Comparison of ENCODE assay signal across 26 cellular contexts in the genomic region with DNA sequence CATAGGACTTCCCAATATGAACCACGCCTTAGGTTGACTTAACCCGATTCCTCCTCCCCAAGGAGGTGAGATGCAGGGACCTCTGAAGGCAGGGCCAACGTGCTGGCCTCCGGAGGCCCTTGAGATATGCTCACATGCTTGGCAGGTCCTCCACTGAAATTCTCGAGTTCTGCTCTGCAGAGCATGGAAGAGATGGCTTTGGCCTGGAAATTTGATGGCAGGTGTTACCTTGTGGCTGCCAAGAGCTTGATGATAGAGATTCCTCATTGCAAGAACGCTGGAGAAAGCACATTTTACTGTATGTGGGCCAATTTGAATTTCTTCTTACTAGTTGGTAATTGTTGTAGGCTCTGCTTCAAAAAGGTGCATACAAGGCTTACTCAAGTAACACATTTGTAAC.
"Had no signal": no experiment of that assay in that cellular context is flagged by ENCODE, and none has a peak within 500 bp of the region (broad histone marks: within the 10 kb centered on the region; RNA-seq: fewer than 3 reads in every experiment).

No MANE protein-coding gene starts in this region.

- H3K27ac ChIP-seq: left lung, stomach, upper lobe of right lung had no signal

- H3K4me3 Mint-ChIP-seq: activated B cell treated with CpG ODN at 0.5 μM for 24 hours; activated CD4-positive, alpha-beta memory T cell treated with anti-CD3 and anti-CD28 coated beads for 36 hours; activated naive CD8-positive, alpha-beta T cell treated with anti-CD3 and anti-CD28 coated beads for 36 hours; effector memory CD8-positive, alpha-beta T cell; mesothelial cell of epicardium; naive thymus-derived CD8-positive, alpha-beta T cell; stimulated activated memory B cell treated with anti-CD40 and anti-IgM and Interleukin-4, amounts not matched to agents 10 μg/mL and 1 μg/mL and 100 μg/mL, for 72 hours; T-helper 1 cell treated with Interleukin-12 subunit alpha and Interleukin-12 subunit beta and Interleukin-4 antibody, amounts not matched to agents 30 μg/mL and 1 μg/mL, for 36 hours had no signal

- H3K27me3 Mint-ChIP-seq: activated B cell treated with CpG ODN at 0.5 μM for 24 hours; activated CD4-positive, alpha-beta memory T cell treated with anti-CD3 and anti-CD28 coated beads for 36 hours; effector memory CD8-positive, alpha-beta T cell; stimulated activated memory B cell treated with anti-CD40 and anti-IgM and Interleukin-4, amounts not matched to agents 10 μg/mL and 1 μg/mL and 100 μg/mL, for 72 hours had no signal

- H3K4me3 ChIP-seq: left lung, lung, smooth muscle cell, stomach, thoracic aorta, upper lobe of right lung had no signal

- H3K27ac Mint-ChIP-seq: activated B cell treated with CpG ODN at 0.5 μM for 24 hours; activated CD4-positive, alpha-beta memory T cell treated with anti-CD3 and anti-CD28 coated beads for 36 hours; activated naive CD8-positive, alpha-beta T cell treated with anti-CD3 and anti-CD28 coated beads for 36 hours; effector memory CD8-positive, alpha-beta T cell; mesothelial cell of epicardium; naive thymus-derived CD8-positive, alpha-beta T cell; stimulated activated memory B cell treated with anti-CD40 and anti-IgM and Interleukin-4, amounts not matched to agents 10 μg/mL and 1 μg/mL and 100 μg/mL, for 72 hours; T-helper 1 cell treated with Interleukin-12 subunit alpha and Interleukin-12 subunit beta and Interleukin-4 antibody, amounts not matched to agents 30 μg/mL and 1 μg/mL, for 36 hours had no signal

- H3K36me3 ChIP-seq: left lung, stomach, thoracic aorta, upper lobe of right lung had no signal

- ATAC-seq: effector memory CD8-positive, alpha-beta T cell; esophagus mucosa; left lung; naive thymus-derived CD8-positive, alpha-beta T cell; sciatic nerve; stimulated activated memory B cell treated with anti-CD40 and anti-IgM and Interleukin-4, amounts not matched to agents 10 μg/mL and 1 μg/mL and 100 μg/mL, for 72 hours; upper lobe of right lung had no signal

- DNase-seq: activated B cell treated with CpG ODN at 0.5 μM for 24 hours; activated CD4-positive, alpha-beta memory T cell treated with anti-CD3 and anti-CD28 coated beads for 36 hours; activated CD4-positive, alpha-beta T cell treated with anti-CD3 and anti-CD28 coated beads for 48 hours; activated naive CD4-positive, alpha-beta T cell treated with Interleukin-2 at 50 U/mL for 16 hours; activated naive CD8-positive, alpha-beta T cell treated with anti-CD3 and anti-CD28 coated beads for 36 hours; activated T-cell treated with anti-CD3 and anti-CD28 coated beads, Interleukin-2, amount 50 U/mL, for 48 hours; amniotic stem cell; effector memory CD8-positive, alpha-beta T cell; foreskin melanocyte; glutamatergic neuron; hippocampal formation; kidney glomerular epithelial cell; left lung; naive thymus-derived CD8-positive, alpha-beta T cell; stimulated activated CD4-positive, alpha-beta T cell treated with anti-CD3 and anti-CD28 coated beads, Interleukin-15, amount 100 ng/mL, for 24 hours; stomach; T1000; upper lobe of right lung had no signal

- H3K4me1 Mint-ChIP-seq: activated B cell treated with CpG ODN at 0.5 μM for 24 hours; activated naive CD8-positive, alpha-beta T cell treated with anti-CD3 and anti-CD28 coated beads for 36 hours; naive thymus-derived CD8-positive, alpha-beta T cell; stimulated activated memory B cell treated with anti-CD40 and anti-IgM and Interleukin-4, amounts not matched to agents 10 μg/mL and 1 μg/mL and 100 μg/mL, for 72 hours had no signal

- H3K36me3 Mint-ChIP-seq: activated CD4-positive, alpha-beta memory T cell treated with anti-CD3 and anti-CD28 coated beads for 36 hours; activated naive CD8-positive, alpha-beta T cell treated with anti-CD3 and anti-CD28 coated beads for 36 hours; mesothelial cell of epicardium; naive thymus-derived CD8-positive, alpha-beta T cell; stimulated activated memory B cell treated with anti-CD40 and anti-IgM and Interleukin-4, amounts not matched to agents 10 μg/mL and 1 μg/mL and 100 μg/mL, for 72 hours had no signal

- H3K9me3 ChIP-seq: left lung, stomach, thoracic aorta, upper lobe of right lung had no signal

- H3K9me3 Mint-ChIP-seq: activated B cell treated with CpG ODN at 0.5 μM for 24 hours; activated CD4-positive, alpha-beta memory T cell treated with anti-CD3 and anti-CD28 coated beads for 36 hours; activated naive CD8-positive, alpha-beta T cell treated with anti-CD3 and anti-CD28 coated beads for 36 hours; effector memory CD8-positive, alpha-beta T cell; mesothelial cell of epicardium; T-helper 1 cell treated with Interleukin-12 subunit alpha and Interleukin-12 subunit beta and Interleukin-4 antibody, amounts not matched to agents 30 μg/mL and 1 μg/mL, for 36 hours had no signal

- H3K27me3 ChIP-seq: left lung, stomach, upper lobe of right lung had no signal
